ENCODE assay signal across 22 cellular contexts in genomic region chr13:89827552-89827951, GRCh38.
"Had no signal": no experiment of that assay in that cellular context is flagged by ENCODE, and none has a peak within 500 bp of the region (broad histone marks: within the 10 kb centered on the region; RNA-seq: fewer than 3 reads in every experiment).

No MANE protein-coding gene starts in this region.

- H3K27me3 Mint-ChIP-seq: naive thymus-derived CD4-positive, alpha-beta T cell; stimulated activated memory B cell treated with anti-CD40 and anti-IgM and Interleukin-4, amounts not matched to agents 10 μg/mL and 1 μg/mL and 100 μg/mL, for 72 hours had no signal

- H3K4me3 ChIP-seq: adrenal gland, cardiac muscle cell, heart left ventricle, lower lobe of right lung, mucosa of descending colon, tibial nerve had no signal

- H3K4me1 Mint-ChIP-seq: naive thymus-derived CD4-positive, alpha-beta T cell; stimulated activated memory B cell treated with anti-CD40 and anti-IgM and Interleukin-4, amounts not matched to agents 10 μg/mL and 1 μg/mL and 100 μg/mL, for 72 hours had no signal

- H3K36me3 Mint-ChIP-seq: naive thymus-derived CD4-positive, alpha-beta T cell; stimulated activated memory B cell treated with anti-CD40 and anti-IgM and Interleukin-4, amounts not matched to agents 10 μg/mL and 1 μg/mL and 100 μg/mL, for 72 hours had no signal

- H3K27me3 ChIP-seq: adrenal gland, cardiac muscle cell, foreskin keratinocyte, heart left ventricle, neutrophil, tibial nerve had no signal

- DNase-seq: activated CD4-positive, alpha-beta T cell treated with anti-CD3 and anti-CD28 coated beads, Interleukin-2, amount 50 U/mL, for 4 hours; activated CD4-positive, CD25-positive, alpha-beta regulatory T cell treated with anti-CD3 and anti-CD28 coated beads, Interleukin-2, amount 50 U/mL, for 72 hours; activated effector memory CD4-positive, alpha-beta T cell treated with Interleukin-2 at 50 U/mL for 16 hours; activated naive CD4-positive, alpha-beta T cell treated with anti-CD3 and anti-CD28 coated beads, Interleukin-2, amount 50 U/mL, for 16 hours; activated T-cell treated with anti-CD3 and anti-CD28 coated beads, Interleukin-2, amount 50 U/mL, for 1 hour; foreskin keratinocyte; heart left ventricle; left colon; lower lobe of right lung; mucosa of descending colon; naive thymus-derived CD4-positive, alpha-beta T cell; posterior cingulate gyrus; stimulated activated CD4-positive, alpha-beta T cell treated with anti-CD3 and anti-CD28 coated beads, Interleukin-2, amount 100 ng/mL, for 48 hours had no signal

- H3K4me3 Mint-ChIP-seq: naive thymus-derived CD4-positive, alpha-beta T cell; stimulated activated memory B cell treated with anti-CD40 and anti-IgM and Interleukin-4, amounts not matched to agents 10 μg/mL and 1 μg/mL and 100 μg/mL, for 72 hours; T-helper 2 cell treated with Interferon-gamma antibody and Interleukin-4, amounts not matched to agents 5 μg/mL and 100 μg/mL, for 36 hours had no signal

- ATAC-seq: foreskin keratinocyte; heart left ventricle; left colon; lower lobe of right lung; mucosa of descending colon; naive thymus-derived CD4-positive, alpha-beta T cell; stimulated activated memory B cell treated with anti-CD40 and anti-IgM and Interleukin-4, amounts not matched to agents 10 μg/mL and 1 μg/mL and 100 μg/mL, for 72 hours had no signal

- H3K27ac ChIP-seq: adrenal gland, cardiac muscle cell, foreskin keratinocyte, heart left ventricle, lower lobe of right lung, neutrophil, tibial nerve had no signal

- H3K27ac Mint-ChIP-seq: naive thymus-derived CD4-positive, alpha-beta T cell; stimulated activated memory B cell treated with anti-CD40 and anti-IgM and Interleukin-4, amounts not matched to agents 10 μg/mL and 1 μg/mL and 100 μg/mL, for 72 hours; T-helper 2 cell treated with Interferon-gamma antibody and Interleukin-4, amounts not matched to agents 5 μg/mL and 100 μg/mL, for 36 hours had no signal

- H3K9me3 ChIP-seq: adrenal gland, heart left ventricle, lower lobe of right lung, mucosa of descending colon, neutrophil, tibial nerve had no signal

- H3K9me3 Mint-ChIP-seq: stimulated activated memory B cell treated with anti-CD40 and anti-IgM and Interleukin-4, amounts not matched to agents 10 μg/mL and 1 μg/mL and 100 μg/mL, for 72 hours had no signal

- FAIRE-seq: colon, endothelial cell of umbilical vein, islet of Langerhans had no signal

- H3K36me3 ChIP-seq: adrenal gland, cardiac muscle cell, heart left ventricle, lower lobe of right lung, neutrophil, tibial nerve had no signal

- H3K4me1 ChIP-seq: adrenal gland, foreskin keratinocyte, heart left ventricle, lower lobe of right lung, tibial nerve had no signal
